In the genomic region with DNA sequence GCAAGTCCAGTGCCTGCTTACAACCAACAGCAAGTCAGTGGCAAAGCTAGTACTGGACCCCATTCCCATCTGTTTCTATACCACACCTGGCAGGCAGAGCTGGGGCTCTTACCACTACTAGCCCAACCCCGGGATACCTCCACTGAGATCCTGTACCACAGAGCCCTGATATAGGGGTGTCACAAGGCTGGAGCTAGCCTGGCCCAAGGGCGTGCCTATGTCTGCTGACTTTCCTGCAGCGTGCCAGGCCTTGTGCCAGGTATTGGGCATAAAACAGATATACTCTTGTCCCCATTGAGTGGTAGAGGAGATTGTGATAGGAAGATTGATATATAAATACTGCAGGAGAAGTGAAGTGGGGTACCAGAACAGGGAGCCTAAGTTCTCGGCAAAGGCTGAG, we compare ENCODE assay signal across 25 cellular contexts.
"Had no signal": no experiment of that assay in that cellular context is flagged by ENCODE, and none has a peak within 500 bp of the region (broad histone marks: within the 10 kb centered on the region; RNA-seq: fewer than 3 reads in every experiment).

No MANE protein-coding gene starts in this region.

- H3K4me2 ChIP-seq: hepatocyte had no signal

- DNase-seq: dermis blood vessel endothelial cell; effector memory CD4-positive, alpha-beta T cell; esophagus squamous epithelium; foreskin melanocyte; kidney glomerular epithelial cell; mesenchymal stem cell; mucosa of descending colon; naive B cell; sigmoid colon; stimulated activated CD4-positive, alpha-beta T cell treated with anti-CD3 and anti-CD28 coated beads, Interleukin-2, amount 100 ng/mL, for 24 hours; stimulated activated CD4-positive, alpha-beta T cell treated with anti-CD3 and anti-CD28 coated beads, Interleukin-4, amount 100 ng/mL, for 24 hours; transverse colon had no signal

- H2AFZ ChIP-seq: hepatocyte, parathyroid adenoma had no signal

- H3K9me3 Mint-ChIP-seq: central memory CD8-positive, alpha-beta T cell; mesothelial cell of epicardium; naive B cell; natural killer cell treated with Interleukin-12 subunit alpha and Interleukin-12 subunit beta and Interleukin-15 and Interleukin-18, amount 100 ng/mL, for 72 hours; neural crest cell; stimulated activated memory B cell treated with anti-CD40 and anti-IgM and Interleukin-4, amounts not matched to agents 10 μg/mL and 1 μg/mL and 100 μg/mL, for 72 hours; stimulated activated naive CD8-positive, alpha-beta T cell treated with anti-CD3 and anti-CD28 coated beads, Interleukin-15, Interleukin-2, amounts not matched to agents 100 ng/mL and 50 ng/mL, for 24 hours had no signal

- H3K4me3 ChIP-seq: coronary artery, esophagus squamous epithelium, hepatocyte, mucosa of descending colon, sigmoid colon, thoracic aorta, transverse colon, vagina had no signal

- H3K9ac ChIP-seq: parathyroid adenoma had no signal

- H3K4me1 Mint-ChIP-seq: mesothelial cell of epicardium; neural crest cell; stimulated activated memory B cell treated with anti-CD40 and anti-IgM and Interleukin-4, amounts not matched to agents 10 μg/mL and 1 μg/mL and 100 μg/mL, for 72 hours had no signal

- H3K79me2 ChIP-seq: hepatocyte had no signal

- H3K4me3 Mint-ChIP-seq: central memory CD8-positive, alpha-beta T cell; mesothelial cell of epicardium; naive B cell; natural killer cell treated with Interleukin-12 subunit alpha and Interleukin-12 subunit beta and Interleukin-15 and Interleukin-18, amount 100 ng/mL, for 72 hours; neural crest cell; stimulated activated memory B cell treated with anti-CD40 and anti-IgM and Interleukin-4, amounts not matched to agents 10 μg/mL and 1 μg/mL and 100 μg/mL, for 72 hours; stimulated activated naive CD8-positive, alpha-beta T cell treated with anti-CD3 and anti-CD28 coated beads, Interleukin-15, Interleukin-2, amounts not matched to agents 100 ng/mL and 50 ng/mL, for 24 hours had no signal

- ATAC-seq: mucosa of descending colon; natural killer cell treated with Interleukin-12 subunit alpha and Interleukin-12 subunit beta and Interleukin-15 and Interleukin-18, amount 100 ng/mL, for 72 hours; stimulated activated memory B cell treated with anti-CD40 and anti-IgM and Interleukin-4, amounts not matched to agents 10 μg/mL and 1 μg/mL and 100 μg/mL, for 72 hours had no signal

- H3K9me3 ChIP-seq: esophagus squamous epithelium, mucosa of descending colon, neutrophil, sigmoid colon, thoracic aorta, transverse colon, vagina had no signal

- H3K36me3 Mint-ChIP-seq: natural killer cell treated with Interleukin-12 subunit alpha and Interleukin-12 subunit beta and Interleukin-15 and Interleukin-18, amount 100 ng/mL, for 72 hours had no signal

- H3K4me1 ChIP-seq: parathyroid adenoma, sigmoid colon, transverse colon, vagina had no signal

- H3K27me3 ChIP-seq: esophagus squamous epithelium, hepatocyte, neutrophil, sigmoid colon, transverse colon, vagina had no signal

- H3K27ac Mint-ChIP-seq: mesothelial cell of epicardium; progenitor cell of endocrine pancreas; stimulated activated memory B cell treated with anti-CD40 and anti-IgM and Interleukin-4, amounts not matched to agents 10 μg/mL and 1 μg/mL and 100 μg/mL, for 72 hours; stimulated activated naive CD8-positive, alpha-beta T cell treated with anti-CD3 and anti-CD28 coated beads, Interleukin-15, Interleukin-2, amounts not matched to agents 100 ng/mL and 50 ng/mL, for 24 hours had no signal

- H3K27ac ChIP-seq: coronary artery, esophagus squamous epithelium, hepatocyte, neutrophil, parathyroid adenoma, sigmoid colon, thoracic aorta, transverse colon, vagina had no signal
